Comparison of ENCODE assay signal across 8 cellular contexts in genomic region chr9:131657890-131658752, GRCh38.
DNase-seq lines count a peak whose midpoint lies in the region; ATAC-seq, FAIRE-seq and TF ChIP-seq lines count a peak whose summit lies in the region.

No MANE protein-coding gene starts in this region.

- no peak for TF ChIP-seq EP300 in SK-N-SH (IDR thresholded peaks at IDR 0.05; ENCODE audit: borderline replicate concordance in 1 of 2, low read depth in 1 of 2, low read length in 1 of 2)

- intact Hi-C loops in endothelial cell of umbilical vein (cut with micrococcal nuclease) = loop anchor here (1.0 kb wide), 1 partner anchor 75 kb away; no protein-coding TSS in a partner anchor

- H3K9ac ChIP-seq in SK-N-SH = no peak overlapping the region
- peak overlapping the region; percentile 71 for H3K9ac ChIP-seq in endothelial cell of umbilical vein (replicated peaks; ENCODE audit: extremely low read depth, insufficient read depth, low read length)

- no peak for TF ChIP-seq RAD21 in SK-N-SH (IDR thresholded peaks at IDR 0.05; ENCODE audit: low read length)

- H3K9me2 ChIP-seq in SK-N-SH = no peaks in the 10 kb centered on the region

- peak overlapping the region; percentile 57 for H3K4me2 ChIP-seq in SK-N-SH
- peak overlapping the region; percentile 68 for H3K4me2 ChIP-seq in endothelial cell of umbilical vein (ENCODE audit: insufficient read depth, low read length)

- H3K27me3 ChIP-seq in SK-N-SH (ENCODE audit: insufficient read depth) = no peaks in the 10 kb centered on the region
- no peaks in the 10 kb centered on the region for H3K27me3 ChIP-seq in endothelial cell of umbilical vein (ENCODE audit: control insufficient read depth in 2 of 2, insufficient read depth in 2 of 2, low read length in 2 of 2)

- 66% methylated on average over 10 of the region's 10 CpGs for WGBS in SK-N-SH (ENCODE audit: low lambda C conversion rate)

- FAIRE-seq in endothelial cell of umbilical vein (lab: Jason Lieb, UNC) = peak; percentile 83

- H3K27ac ChIP-seq in SK-N-SH (ENCODE audit: low read depth in 2 of 2, low read length in 1 of 2) = peak overlapping the region in 1 of 2 experiments; percentile 53; a peak in 2 of 4 replicates
- H3K27ac ChIP-seq in endothelial cell of umbilical vein (ENCODE audit: insufficient read depth, low read depth, low read length) = peak overlapping the region; percentile 95

- no peaks in the 10 kb centered on the region for H3K9me3 ChIP-seq in SK-N-SH
- no peaks in the 10 kb centered on the region for H3K9me3 ChIP-seq in endothelial cell of umbilical vein (replicated peaks; ENCODE audit: control insufficient read depth, insufficient read depth, low read length)

- H3K79me2 ChIP-seq in SK-N-SH (ENCODE audit: insufficient read depth) (peaks cover 53% of the 10 kb centered on the region), endothelial cell of umbilical vein (ENCODE audit: control insufficient read depth, insufficient read depth, low read length) (peaks cover 69% of the 10 kb centered on the region)

- H2AFZ ChIP-seq in SK-N-SH (ENCODE audit: low read depth) (no peak overlapping the region), endothelial cell of umbilical vein (ENCODE audit: low read depth, low read length) (no peak overlapping the region)

- H3K4me3 ChIP-seq in GM12865 (ENCODE audit: low read depth, low read length) (peak overlapping the region; percentile 22; the same call in 1 of the 2 replicates), SK-N-SH (ENCODE audit: low read depth in 2 of 2, low read length in 1 of 2) (no peak overlapping the region), endothelial cell of umbilical vein (replicated peaks in 1 of 3; ENCODE audit: insufficient read depth in 1 of 3, low read depth in 1 of 3, low read length in 3 of 3) (peak overlapping the region in 1 of 3 experiments; percentile 5)

- BruUV-seq in endothelial cell of umbilical vein (replicated peaks; lab: Mats Ljungman, UMichigan) = TSS peak; percentile 20

- DNase-seq in GM12865 (ENCODE audit: low read depth) (no peak), SK-N-SH (no peak), endothelial cell of umbilical vein (ENCODE audit: low read depth, low spot score) (peak; percentile 91), renal cortical epithelial cell (ENCODE audit: low read depth) (peak; percentile 97), NCI-H748 (lab: John Stamatoyannopoulos, UW; ENCODE audit: unreplicated experiment) (no peak), DMS79 (lab: John Stamatoyannopoulos, UW) (no peak)
- DNase-seq in activated effector memory CD4-positive, alpha-beta T cell treated with anti-CD3 and anti-CD28 coated beads, Interleukin-2, amount 50 U/mL, for 16 hours = no peak

- H3K36me3 ChIP-seq in SK-N-SH (replicated peaks in 1 of 2; ENCODE audit: control insufficient read depth in 1 of 2, insufficient read depth in 2 of 2, low read length in 1 of 2) (no peaks in the 10 kb centered on the region), endothelial cell of umbilical vein (ENCODE audit: control insufficient read depth in 2 of 2, extremely low read depth in 1 of 2, insufficient read depth in 2 of 2, low read length in 2 of 2) (no peaks in the 10 kb centered on the region)

- POLR2A ChIA-PET in SK-N-SH (lab: Yijun Ruan, JAX) = no interaction called here
- POLR2A ChIA-PET in endothelial cell of umbilical vein (lab: Charles Lee) = no interaction called here

- peak; percentile 79 for TF ChIP-seq POLR2A in endothelial cell of umbilical vein (IDR thresholded peaks at IDR 0.05; ENCODE audit: low read depth, low read length)

- H4K20me1 ChIP-seq in SK-N-SH (ENCODE audit: insufficient read depth) = peaks cover 12% of the 10 kb centered on the region
- H4K20me1 ChIP-seq in endothelial cell of umbilical vein (replicated peaks; ENCODE audit: control insufficient read depth, extremely low read depth, insufficient read depth, low read length) = no peaks in the 10 kb centered on the region

- TF ChIP-seq CTCF in GM12865 (IDR thresholded peaks at IDR 0.05; ENCODE audit: insufficient read depth, low read depth, low read length, missing control alignments) (no peak), SK-N-SH (IDR thresholded peaks at IDR 0.05) (no peak), endothelial cell of umbilical vein (IDR thresholded peaks at IDR 0.05; ENCODE audit: extremely low read depth in 1 of 2, insufficient read depth in 1 of 2, low read depth in 1 of 2, low read length in 2 of 2) (no peak)

- dilution Hi-C loops in endothelial cell of umbilical vein (cut with MboI; ENCODE audit: extremely low pct_ligation_motif_present, low sequenced_read_pairs) = no loop called here

- H3K4me1 ChIP-seq in SK-N-SH (ENCODE audit: control insufficient read depth in 1 of 2, insufficient read depth in 2 of 2, low read depth in 1 of 2, low read length in 1 of 2) = peaks cover 5 to 12% of the 10 kb centered on the region in 2 experiments; a peak in 3 of 4 replicates
- peaks cover 71% of the 10 kb centered on the region for H3K4me1 ChIP-seq in endothelial cell of umbilical vein (ENCODE audit: control insufficient read depth, extremely low read depth, insufficient read depth, low read length)

- H3K9me1 ChIP-seq in endothelial cell of umbilical vein (replicated peaks; ENCODE audit: control insufficient read depth, extremely low read depth, insufficient read depth, low read length) = no peaks in the 10 kb centered on the region

- no peaks in the 10 kb centered on the region for H3F3A ChIP-seq in SK-N-SH (replicated peaks; ENCODE audit: insufficient read depth)

- CTCF ChIA-PET in SK-N-SH (lab: Yijun Ruan, JAX) = interaction anchor here (1.2 kb wide), 1 partner anchor 21 kb away, joined by 3 read pairs; no protein-coding TSS in a partner anchor
- CTCF ChIA-PET in endothelial cell of umbilical vein (lab: Charles Lee) = interaction anchor here (1.0 to 2.7 kb wide), 10 partner anchors 11 to 80 kb away, joined by 3 to 15 read pairs (median 4); no protein-coding TSS in a partner anchor

- ATAC-seq in HG03135 (IDR thresholded peaks at IDR 0.05; ENCODE audit: unreplicated experiment) = no peak

TF ChIP-seq in SK-N-SH, 30 proteins besides CTCF, POLR2A, EP300 and RAD21:
- TF ChIP-seq NRF1 (IDR thresholded peaks at IDR 0.05; ENCODE audit: low read depth, low read length) = no peak
- no peak for TF ChIP-seq POLR2AphosphoS5 (IDR thresholded peaks at IDR 0.05; ENCODE audit: low read depth, low read length)
- TF ChIP-seq JUND (IDR thresholded peaks at IDR 0.05) = peak; percentile 66
- peak; percentile 37; the same call in 1 of the 2 replicates for TF ChIP-seq TCF12 (IDR thresholded peaks at IDR 0.05)
- TF ChIP-seq RXRA (IDR thresholded peaks at IDR 0.05; ENCODE audit: borderline replicate concordance, low read depth) = peak; percentile 42; the same call in 1 of the 2 replicates
- TF ChIP-seq, protein P1, sequence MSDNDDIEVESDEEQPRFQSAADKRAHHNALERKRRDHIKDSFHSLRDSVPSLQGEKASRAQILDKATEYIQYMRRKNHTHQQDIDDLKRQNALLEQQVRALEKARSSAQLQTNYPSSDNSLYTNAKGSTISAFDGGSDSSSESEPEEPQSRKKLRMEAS (IDR thresholded peaks at IDR 0.05; ENCODE audit: low read depth) = 0 out of 2 replicates have a peak, but pooled peaks have one; percentile 15
- TF ChIP-seq PBX3 (IDR thresholded peaks at IDR 0.05) = peak; percentile 38
- peak; percentile 80 for TF ChIP-seq FOSL2 (IDR thresholded peaks at IDR 0.05; ENCODE audit: borderline replicate concordance, low read depth)

TF ChIP-seq in endothelial cell of umbilical vein, 7 proteins besides CTCF, POLR2A, EP300 and RAD21:
- TF ChIP-seq GATA2 (IDR thresholded peaks at IDR 0.05; ENCODE audit: insufficient read depth, insufficient read length, low read depth, low read length) (peak; percentile 18), JUN (IDR thresholded peaks at IDR 0.05; ENCODE audit: borderline replicate concordance, insufficient read depth, insufficient read length, low read depth) (peak; percentile 88), POLR2AphosphoS5 (IDR thresholded peaks at IDR 0.05; ENCODE audit: insufficient read depth, low read depth, low read length) (peak; percentile 74), FOS (IDR thresholded peaks at IDR 0.05; ENCODE audit: borderline replicate concordance, insufficient read depth, low read length) (peak; percentile 95)
- TF ChIP-seq, protein P1 (IDR thresholded peaks at IDR 0.05; ENCODE audit: insufficient read depth, insufficient read length) = no peak

Comparison
In these comparisons a context has a peak if more than half of its experiments do, and no peak if none do; other contexts are left out.
1. DNase-seq: peak in endothelial cell of umbilical vein (single experiment) and renal cortical epithelial cell (single experiment); none in GM12865 (single experiment), SK-N-SH (single experiment), NCI-H748 (single experiment), activated effector memory CD4-positive, alpha-beta T cell treated with anti-CD3 and anti-CD28 coated beads, Interleukin-2, amount 50 U/mL, for 16 hours (single experiment) and DMS79 (single experiment).